ENCODE assay signal across 17 cellular contexts in the genomic region with DNA sequence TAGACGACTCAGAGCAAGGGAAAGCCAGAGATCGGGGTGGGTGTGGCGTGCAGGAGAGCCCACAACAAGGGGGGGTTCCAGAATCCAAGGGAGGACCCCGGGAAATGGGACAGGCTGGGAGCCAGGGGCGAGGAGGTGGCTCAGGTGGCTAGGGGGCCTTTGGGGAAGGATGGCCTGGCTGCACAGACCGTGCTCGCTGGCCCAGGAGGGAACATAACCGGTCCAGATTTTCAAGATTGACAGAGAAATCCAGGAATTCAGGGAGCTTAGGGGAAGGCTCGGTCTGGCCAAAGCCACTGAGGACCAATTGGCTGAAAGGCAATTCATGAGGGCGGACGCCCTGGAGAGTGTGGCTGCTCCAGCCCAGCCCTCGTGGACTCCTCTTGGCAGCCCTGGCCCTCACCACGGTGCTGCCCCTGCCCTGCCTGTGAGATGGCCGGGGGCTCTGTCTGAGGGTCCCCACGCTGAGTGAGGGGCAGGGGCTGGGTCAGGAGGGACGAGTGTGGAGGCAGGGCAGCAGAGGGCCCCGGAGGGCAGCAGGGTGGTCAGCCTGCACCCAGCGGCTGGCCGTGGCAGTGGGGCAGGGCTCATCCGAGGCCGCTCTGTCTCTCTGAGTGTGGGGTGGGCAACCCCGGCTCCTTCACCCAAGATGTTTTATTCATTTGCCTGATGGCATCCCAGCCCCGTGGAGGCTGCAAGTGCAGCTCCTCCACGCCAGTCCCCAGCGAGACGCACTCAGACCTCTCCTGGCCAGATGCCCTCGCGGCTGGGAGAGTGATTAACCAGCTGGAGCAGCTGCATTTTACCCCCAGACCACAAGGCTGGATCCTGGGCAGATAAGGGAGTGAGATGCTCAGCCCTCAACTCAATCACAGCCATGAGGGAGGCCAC. TPM values are rescaled to one million over a fixed set of nuclear protein-coding genes. Genes with fewer than 3 reads are reported as not detected.
A peak's percentile ranks its signal among the peaks of the same experiment; 100 is the strongest.
DNase-seq lines count a peak whose midpoint lies in the region; ATAC-seq and TF ChIP-seq lines count a peak whose summit lies in the region.
"Had no signal": no experiment of that assay in that cellular context is flagged by ENCODE, and none has a peak within 500 bp of the region (broad histone marks: within the 10 kb centered on the region; RNA-seq: fewer than 3 reads in every experiment).

No MANE protein-coding gene starts in this region.

- H4K20me1 ChIP-seq in OCI-LY7 (ENCODE audit: insufficient read depth, low read length): no peaks in the 10 kb centered on the region

- H3K79me2 ChIP-seq in OCI-LY7 (ENCODE audit: insufficient read depth, low read depth, low read length): no peaks in the 10 kb centered on the region

- H3K9me3 Mint-ChIP-seq in stimulated activated memory B cell treated with anti-CD40 and anti-IgM and Interleukin-4, amounts not matched to agents 10 μg/mL and 1 μg/mL and 100 μg/mL, for 72 hours: peaks cover 17% of the 10 kb centered on the region

- H3K4me1 ChIP-seq in RWPE2 (ENCODE audit: insufficient read depth, poor library complexity, severe bottlenecking): no peaks in the 10 kb centered on the region
- H3K4me1 ChIP-seq in OCI-LY7 (ENCODE audit: insufficient read depth, low read length, poor library complexity, severe bottlenecking): no peaks in the 10 kb centered on the region

- TF ChIP-seq CTCF in RWPE2 (IDR thresholded peaks at IDR 0.05; ENCODE audit: poor library complexity, severe bottlenecking): no peak
- no peak for TF ChIP-seq CTCF in OCI-LY7 (conservative IDR thresholded peaks at IDR 0.05; ENCODE audit: low read length)

- peaks cover 5% of the 10 kb centered on the region for H3K4me1 Mint-ChIP-seq in stimulated activated memory B cell treated with anti-CD40 and anti-IgM and Interleukin-4, amounts not matched to agents 10 μg/mL and 1 μg/mL and 100 μg/mL, for 72 hours

- peak; percentile 53 for DNase-seq in activated effector memory CD4-positive, alpha-beta T cell treated with anti-CD3 and anti-CD28 coated beads, Interleukin-2, amount 50 U/mL, for 16 hours
- no peak for DNase-seq in activated effector memory CD4-positive, alpha-beta T cell treated with Interleukin-2 at 50 U/mL for 16 hours
- DNase-seq in RWPE2 (ENCODE audit: low spot score) (peak; percentile 57), left lobe of liver (ENCODE audit: low spot score) (peak; percentile 37), nucleus accumbens (lab: John Stamatoyannopoulos, UW) (no peak), OCI-LY7 (ENCODE audit: low spot score) (no peak)
- DNase-seq: activated CD4-positive, CD25-positive, alpha-beta regulatory T cell; activated CD8-positive, alpha-beta memory T cell treated with anti-CD3 and anti-CD28 coated beads, Interleukin-2, amount 10 ng/mL, durations not matched to agents 7 days and 5 days; activated naive CD4-positive, alpha-beta T cell treated with anti-CD3 and anti-CD28 coated beads, Interleukin-2, amount 10 ng/mL, durations not matched to agents 7 days and 5 days; Calu3; KBM-7; NCI-H1105 treated with DMSO at 0.1 percent for 48 hours; stimulated activated CD4-positive, alpha-beta T cell treated with anti-CD3 and anti-CD28 coated beads, Interleukin-15, amount 100 ng/mL, for 24 hours had no signal

- H3K4me3 ChIP-seq in RWPE2 (ENCODE audit: severe bottlenecking) (no peak overlapping the region), OCI-LY7 (ENCODE audit: low read depth, low read length, poor library complexity, severe bottlenecking) (no peak overlapping the region)

- POLR2A ChIA-PET in OCI-LY7 (lab: Charles Lee): no interaction called here

- BruUV-seq in OCI-LY7 (replicated peaks; lab: Mats Ljungman, UMichigan): no TSS peak

- peaks cover 38% of the 10 kb centered on the region for H3K27me3 Mint-ChIP-seq in stimulated activated memory B cell treated with anti-CD40 and anti-IgM and Interleukin-4, amounts not matched to agents 10 μg/mL and 1 μg/mL and 100 μg/mL, for 72 hours

- H3K4me3 Mint-ChIP-seq in stimulated activated memory B cell treated with anti-CD40 and anti-IgM and Interleukin-4, amounts not matched to agents 10 μg/mL and 1 μg/mL and 100 μg/mL, for 72 hours: no peak overlapping the region
- H3K4me3 Mint-ChIP-seq: activated CD8-positive, alpha-beta memory T cell treated with anti-CD3 and anti-CD28 coated beads, Interleukin-2, amount 10 ng/mL, durations not matched to agents 7 days and 5 days; activated naive CD4-positive, alpha-beta T cell treated with anti-CD3 and anti-CD28 coated beads, Interleukin-2, amount 10 ng/mL, durations not matched to agents 7 days and 5 days had no signal

- ATAC-seq in RWPE2 (ENCODE audit: low read depth) (peak; percentile 25; the same call in 1 of the 3 replicates), left lobe of liver (no peak), GM18870 (IDR thresholded peaks at IDR 0.05; ENCODE audit: unreplicated experiment) (no peak)
- ATAC-seq in stimulated activated memory B cell treated with anti-CD40 and anti-IgM and Interleukin-4, amounts not matched to agents 10 μg/mL and 1 μg/mL and 100 μg/mL, for 72 hours: peak; percentile 22
- ATAC-seq: activated CD8-positive, alpha-beta memory T cell treated with anti-CD3 and anti-CD28 coated beads, Interleukin-2, amount 10 ng/mL, durations not matched to agents 7 days and 5 days had no signal

- no peaks in the 10 kb centered on the region for H3K36me3 ChIP-seq in RWPE2 (ENCODE audit: low read depth)
- H3K36me3 ChIP-seq in OCI-LY7 (ENCODE audit: insufficient read depth, low read length): no peaks in the 10 kb centered on the region

- CTCF ChIA-PET in OCI-LY7 (lab: Charles Lee; ENCODE audit: unreplicated experiment): no interaction called here

- H3K9me2 ChIP-seq in OCI-LY7 (ENCODE audit: insufficient read depth, low read length): no peaks in the 10 kb centered on the region

- H3K36me3 Mint-ChIP-seq in stimulated activated memory B cell treated with anti-CD40 and anti-IgM and Interleukin-4, amounts not matched to agents 10 μg/mL and 1 μg/mL and 100 μg/mL, for 72 hours: no peaks in the 10 kb centered on the region
- H3K36me3 Mint-ChIP-seq: activated CD8-positive, alpha-beta memory T cell treated with anti-CD3 and anti-CD28 coated beads, Interleukin-2, amount 10 ng/mL, durations not matched to agents 7 days and 5 days had no signal

- H3K27me3 ChIP-seq in RWPE2 (ENCODE audit: insufficient read depth, poor library complexity, severe bottlenecking): peaks cover 42% of the 10 kb centered on the region

- intact Hi-C loops in OCI-LY7 (cut with micrococcal nuclease; ENCODE audit: unreplicated experiment): no loop called here

- H3K27ac ChIP-seq in RWPE2 (ENCODE audit: poor library complexity, severe bottlenecking) (no peak overlapping the region), OCI-LY7 (ENCODE audit: low read depth, low read length, poor library complexity, severe bottlenecking) (no peak overlapping the region)
- H3K27ac ChIP-seq: HL-60 had no signal

- no peak overlapping the region for H3K27ac Mint-ChIP-seq in stimulated activated memory B cell treated with anti-CD40 and anti-IgM and Interleukin-4, amounts not matched to agents 10 μg/mL and 1 μg/mL and 100 μg/mL, for 72 hours
- H3K27ac Mint-ChIP-seq: activated CD8-positive, alpha-beta memory T cell treated with anti-CD3 and anti-CD28 coated beads, Interleukin-2, amount 10 ng/mL, durations not matched to agents 7 days and 5 days; activated naive CD4-positive, alpha-beta T cell treated with anti-CD3 and anti-CD28 coated beads, Interleukin-2, amount 10 ng/mL, durations not matched to agents 7 days and 5 days; progenitor cell of endocrine pancreas had no signal

- no peak overlapping the region for H2AFZ ChIP-seq in OCI-LY7 (ENCODE audit: low read length)

- H3K9me3 ChIP-seq in RWPE2 (ENCODE audit: severe bottlenecking) (no peaks in the 10 kb centered on the region), OCI-LY7 (ENCODE audit: low read length) (no peaks in the 10 kb centered on the region)

- no peak overlapping the region for H3K4me2 ChIP-seq in OCI-LY7 (ENCODE audit: low read length)

RNA-seq across cellular contexts. Expression of gene LRRC3, which starts 5.6 kb away (rescaled TPM):
- 22.0 TPM for total RNA-seq in left lobe of liver
- not detected in 2 replicates for total RNA-seq in OCI-LY7 (2014; rRNA removed; shearing (Covaris generic))
- total RNA-seq in OCI-LY7 (2022): not detected in 2 replicates

Comparison
In these comparisons a context has a peak if more than half of its experiments do, and no peak if none do; other contexts are left out.
1. DNase-seq: peak in activated effector memory CD4-positive, alpha-beta T cell treated with anti-CD3 and anti-CD28 coated beads, Interleukin-2, amount 50 U/mL, for 16 hours (single experiment), RWPE2 (single experiment) and left lobe of liver (single experiment); none in activated effector memory CD4-positive, alpha-beta T cell treated with Interleukin-2 at 50 U/mL for 16 hours (single experiment), nucleus accumbens (0 of 56) and OCI-LY7 (single experiment).
2. ATAC-seq: peak in RWPE2 (single experiment) and stimulated activated memory B cell treated with anti-CD40 and anti-IgM and Interleukin-4, amounts not matched to agents 10 μg/mL and 1 μg/mL and 100 μg/mL, for 72 hours (single experiment); none in left lobe of liver (single experiment) and GM18870 (single experiment).
3. RNA of gene LRRC3, which starts 5.6 kb away (total RNA-seq): 22.0 TPM in left lobe of liver (single experiment); not detected in OCI-LY7; every median in the first group is over 10 times any median in the second.